Comparison of ENCODE assay signal across 1 cellular context in the genomic region with DNA sequence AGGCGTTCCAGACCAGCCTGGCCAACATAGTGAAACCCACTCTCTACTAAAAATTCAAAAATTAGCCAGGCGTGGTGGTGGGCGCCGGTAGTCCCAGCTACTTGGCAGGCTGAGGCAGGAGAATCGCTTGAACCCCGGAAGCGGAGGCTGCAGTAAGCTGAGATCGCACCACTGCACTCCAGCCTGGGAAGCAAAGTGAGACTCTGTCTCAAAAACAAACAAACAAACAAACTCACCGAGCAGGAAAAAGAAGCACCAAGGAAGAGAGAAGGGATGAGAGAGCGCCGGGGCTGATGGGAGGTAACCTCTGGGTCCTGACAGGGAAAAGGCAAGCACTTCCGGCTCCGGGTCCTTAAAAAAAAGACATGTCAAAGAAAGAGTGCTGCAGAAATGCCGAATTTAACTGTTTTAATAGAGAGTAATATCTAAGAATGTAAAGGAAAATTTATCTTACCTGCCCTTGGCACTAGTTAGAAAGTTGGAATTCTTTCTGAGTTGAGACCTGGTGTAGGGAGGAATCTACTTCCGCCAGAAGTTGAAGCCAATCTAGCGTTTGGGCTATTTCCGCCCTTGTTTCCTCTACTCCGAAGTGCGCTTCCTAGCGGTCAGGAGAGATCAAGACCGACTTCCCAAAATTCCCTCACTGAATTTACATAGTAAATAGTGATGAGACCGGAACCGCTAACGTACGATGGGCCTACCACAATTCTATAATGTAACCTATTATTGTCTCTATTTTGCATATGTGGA.
TF ChIP-seq lines count a peak whose summit lies in the region.

No MANE protein-coding gene starts in this region.

TF ChIP-seq in HepG2, 621 proteins besides CTCF, POLR2A, EP300 and RAD21 (continued from another document and continues in another):
- TF ChIP-seq, protein P1, sequence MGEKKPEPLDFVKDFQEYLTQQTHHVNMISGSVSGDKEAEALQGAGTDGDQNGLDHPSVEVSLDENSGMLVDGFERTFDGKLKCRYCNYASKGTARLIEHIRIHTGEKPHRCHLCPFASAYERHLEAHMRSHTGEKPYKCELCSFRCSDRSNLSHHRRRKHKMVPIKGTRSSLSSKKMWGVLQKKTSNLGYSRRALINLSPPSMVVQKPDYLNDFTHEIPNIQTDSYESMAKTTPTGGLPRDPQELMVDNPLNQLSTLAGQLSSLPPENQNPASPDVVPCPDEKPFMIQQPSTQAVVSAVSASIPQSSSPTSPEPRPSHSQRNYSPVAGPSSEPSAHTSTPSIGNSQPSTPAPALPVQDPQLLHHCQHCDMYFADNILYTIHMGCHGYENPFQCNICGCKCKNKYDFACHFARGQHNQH (CRISPR knock-in tag; IDR thresholded peaks at IDR 0.05), result peak; percentile 74; the same call in 1 of the 2 replicates
- no peak; the same call in none of the 2 replicates for TF ChIP-seq KDM2A (CRISPR knock-in tag; IDR thresholded peaks at IDR 0.05; ENCODE audit: borderline replicate concordance, low read depth)
- TF ChIP-seq, protein P2, sequence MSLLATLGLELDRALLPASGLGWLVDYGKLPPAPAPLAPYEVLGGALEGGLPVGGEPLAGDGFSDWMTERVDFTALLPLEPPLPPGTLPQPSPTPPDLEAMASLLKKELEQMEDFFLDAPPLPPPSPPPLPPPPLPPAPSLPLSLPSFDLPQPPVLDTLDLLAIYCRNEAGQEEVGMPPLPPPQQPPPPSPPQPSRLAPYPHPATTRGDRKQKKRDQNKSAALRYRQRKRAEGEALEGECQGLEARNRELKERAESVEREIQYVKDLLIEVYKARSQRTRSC (CRISPR knock-in tag; IDR thresholded peaks at IDR 0.05; ENCODE audit: low read depth), result no peak
- TF ChIP-seq RBAK (CRISPR knock-in tag; IDR thresholded peaks at IDR 0.05), result no peak
- TF ChIP-seq, protein P3, sequence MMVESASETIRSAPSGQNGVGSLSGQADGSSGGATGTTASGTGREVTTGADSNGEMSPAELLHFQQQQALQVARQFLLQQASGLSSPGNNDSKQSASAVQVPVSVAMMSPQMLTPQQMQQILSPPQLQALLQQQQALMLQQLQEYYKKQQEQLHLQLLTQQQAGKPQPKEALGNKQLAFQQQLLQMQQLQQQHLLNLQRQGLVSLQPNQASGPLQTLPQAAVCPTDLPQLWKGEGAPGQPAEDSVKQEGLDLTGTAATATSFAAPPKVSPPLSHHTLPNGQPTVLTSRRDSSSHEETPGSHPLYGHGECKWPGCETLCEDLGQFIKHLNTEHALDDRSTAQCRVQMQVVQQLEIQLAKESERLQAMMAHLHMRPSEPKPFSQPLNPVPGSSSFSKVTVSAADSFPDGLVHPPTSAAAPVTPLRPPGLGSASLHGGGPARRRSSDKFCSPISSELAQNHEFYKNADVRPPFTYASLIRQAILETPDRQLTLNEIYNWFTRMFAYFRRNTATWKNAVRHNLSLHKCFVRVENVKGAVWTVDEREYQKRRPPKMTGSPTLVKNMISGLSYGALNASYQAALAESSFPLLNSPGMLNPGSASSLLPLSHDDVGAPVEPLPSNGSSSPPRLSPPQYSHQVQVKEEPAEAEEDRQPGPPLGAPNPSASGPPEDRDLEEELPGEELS (CRISPR knock-in tag; IDR thresholded peaks at IDR 0.05), result peak; percentile 35; the same call in 1 of the 2 replicates
- TF ChIP-seq HOXD1 (CRISPR knock-in tag; IDR thresholded peaks at IDR 0.05), result no peak
- no peak for TF ChIP-seq SRF (IDR thresholded peaks at IDR 0.05; ENCODE audit: low read depth, low read length)
- no peak for TF ChIP-seq PHB2 (IDR thresholded peaks at IDR 0.05; ENCODE audit: partially characterized antibody)
- no peak for TF ChIP-seq ZNF33B (CRISPR knock-in tag; IDR thresholded peaks at IDR 0.05)
- TF ChIP-seq, protein P4, sequence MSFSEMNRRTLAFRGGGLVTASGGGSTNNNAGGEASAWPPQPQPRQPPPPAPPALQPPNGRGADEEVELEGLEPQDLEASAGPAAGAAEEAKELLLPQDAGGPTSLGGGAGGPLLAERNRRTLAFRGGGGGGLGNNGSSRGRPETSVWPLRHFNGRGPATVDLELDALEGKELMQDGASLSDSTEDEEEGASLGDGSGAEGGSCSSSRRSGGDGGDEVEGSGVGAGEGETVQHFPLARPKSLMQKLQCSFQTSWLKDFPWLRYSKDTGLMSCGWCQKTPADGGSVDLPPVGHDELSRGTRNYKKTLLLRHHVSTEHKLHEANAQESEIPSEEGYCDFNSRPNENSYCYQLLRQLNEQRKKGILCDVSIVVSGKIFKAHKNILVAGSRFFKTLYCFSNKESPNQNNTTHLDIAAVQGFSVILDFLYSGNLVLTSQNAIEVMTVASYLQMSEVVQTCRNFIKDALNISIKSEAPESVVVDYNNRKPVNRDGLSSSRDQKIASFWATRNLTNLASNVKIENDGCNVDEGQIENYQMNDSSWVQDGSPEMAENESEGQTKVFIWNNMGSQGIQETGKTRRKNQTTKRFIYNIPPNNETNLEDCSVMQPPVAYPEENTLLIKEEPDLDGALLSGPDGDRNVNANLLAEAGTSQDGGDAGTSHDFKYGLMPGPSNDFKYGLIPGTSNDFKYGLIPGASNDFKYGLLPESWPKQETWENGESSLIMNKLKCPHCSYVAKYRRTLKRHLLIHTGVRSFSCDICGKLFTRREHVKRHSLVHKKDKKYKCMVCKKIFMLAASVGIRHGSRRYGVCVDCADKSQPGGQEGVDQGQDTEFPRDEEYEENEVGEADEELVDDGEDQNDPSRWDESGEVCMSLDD (CRISPR knock-in tag; IDR thresholded peaks at IDR 0.05; ENCODE audit: borderline replicate concordance), result no peak
- no peak for TF ChIP-seq XBP1 (CRISPR knock-in tag; IDR thresholded peaks at IDR 0.05)
- TF ChIP-seq, protein P5, sequence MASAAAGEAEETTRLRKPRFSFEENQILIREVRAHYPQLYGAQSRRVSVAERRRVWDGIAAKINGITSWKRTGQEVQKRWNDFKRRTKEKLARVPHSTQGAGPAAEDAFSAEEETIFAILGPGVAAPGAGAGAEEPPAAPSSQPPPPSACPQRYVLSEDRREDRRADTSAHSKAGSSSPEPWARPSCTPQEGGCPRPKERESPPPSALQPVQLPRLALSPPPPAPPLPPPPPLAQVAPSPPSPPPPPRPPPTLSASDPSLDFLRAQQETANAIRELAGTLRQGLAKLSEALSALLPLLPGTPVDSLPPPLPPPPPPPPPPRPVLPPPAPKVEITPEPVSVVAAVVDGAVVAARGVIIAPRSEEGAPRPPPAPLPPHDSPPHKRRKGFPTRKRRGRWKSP (CRISPR knock-in tag; IDR thresholded peaks at IDR 0.05), result peak; percentile 31; the same call in 1 of the 2 replicates
- TF ChIP-seq ZNF567 (CRISPR knock-in tag; IDR thresholded peaks at IDR 0.05; ENCODE audit: borderline replicate concordance), result no peak
- TF ChIP-seq, protein P6, sequence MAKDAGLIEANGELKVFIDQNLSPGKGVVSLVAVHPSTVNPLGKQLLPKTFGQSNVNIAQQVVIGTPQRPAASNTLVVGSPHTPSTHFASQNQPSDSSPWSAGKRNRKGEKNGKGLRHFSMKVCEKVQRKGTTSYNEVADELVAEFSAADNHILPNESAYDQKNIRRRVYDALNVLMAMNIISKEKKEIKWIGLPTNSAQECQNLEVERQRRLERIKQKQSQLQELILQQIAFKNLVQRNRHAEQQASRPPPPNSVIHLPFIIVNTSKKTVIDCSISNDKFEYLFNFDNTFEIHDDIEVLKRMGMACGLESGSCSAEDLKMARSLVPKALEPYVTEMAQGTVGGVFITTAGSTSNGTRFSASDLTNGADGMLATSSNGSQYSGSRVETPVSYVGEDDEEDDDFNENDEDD (CRISPR knock-in tag; IDR thresholded peaks at IDR 0.05; ENCODE audit: borderline replicate concordance), result no peak
- no peak for TF ChIP-seq ZNF124 (CRISPR knock-in tag; IDR thresholded peaks at IDR 0.05)
- TF ChIP-seq ZNF891 (CRISPR knock-in tag; IDR thresholded peaks at IDR 0.05), result no peak
- no peak for TF ChIP-seq KLF6 (CRISPR knock-in tag; IDR thresholded peaks at IDR 0.05)
- no peak for TF ChIP-seq ZNF777 (CRISPR knock-in tag; IDR thresholded peaks at IDR 0.05)
- no peak for TF ChIP-seq ATF7-NPFF (CRISPR knock-in tag; IDR thresholded peaks at IDR 0.05; ENCODE audit: low read depth)
- no peak for TF ChIP-seq ZNF205 (CRISPR knock-in tag; IDR thresholded peaks at IDR 0.05)
- peak; percentile 47; the same call in 1 of the 2 replicates for TF ChIP-seq SOX5 (CRISPR knock-in tag; IDR thresholded peaks at IDR 0.05; ENCODE audit: borderline replicate concordance)
- no peak; the same call in 1 of the 2 replicates for TF ChIP-seq ZNF775 (CRISPR knock-in tag; IDR thresholded peaks at IDR 0.05; ENCODE audit: borderline replicate concordance)
- TF ChIP-seq MAZ (IDR thresholded peaks at IDR 0.05; ENCODE audit: borderline replicate concordance, low read depth, low read length), result no peak
- TF ChIP-seq MAZ (CRISPR knock-in tag; IDR thresholded peaks at IDR 0.05; ENCODE audit: low read depth), result peak; percentile 65
- no peak for TF ChIP-seq ZNF749 (CRISPR knock-in tag; IDR thresholded peaks at IDR 0.05; ENCODE audit: borderline replicate concordance)
- no peak for TF ChIP-seq GPN1 (CRISPR knock-in tag; IDR thresholded peaks at IDR 0.05; ENCODE audit: borderline replicate concordance)
- TF ChIP-seq NPAS2 (CRISPR knock-in tag; IDR thresholded peaks at IDR 0.05; ENCODE audit: borderline replicate concordance), result no peak
- TF ChIP-seq NCOA1 (CRISPR knock-in tag; IDR thresholded peaks at IDR 0.05), result no peak
- peak; percentile 88 for TF ChIP-seq THAP11 (CRISPR knock-in tag; IDR thresholded peaks at IDR 0.05)
- TF ChIP-seq HDAC2 (CRISPR knock-in tag; IDR thresholded peaks at IDR 0.05), result peak; percentile 17; the same call in 1 of the 2 replicates
- TF ChIP-seq ZNF724P (CRISPR knock-in tag; IDR thresholded peaks at IDR 0.05; ENCODE audit: borderline replicate concordance), result no peak
- TF ChIP-seq, protein P7, sequence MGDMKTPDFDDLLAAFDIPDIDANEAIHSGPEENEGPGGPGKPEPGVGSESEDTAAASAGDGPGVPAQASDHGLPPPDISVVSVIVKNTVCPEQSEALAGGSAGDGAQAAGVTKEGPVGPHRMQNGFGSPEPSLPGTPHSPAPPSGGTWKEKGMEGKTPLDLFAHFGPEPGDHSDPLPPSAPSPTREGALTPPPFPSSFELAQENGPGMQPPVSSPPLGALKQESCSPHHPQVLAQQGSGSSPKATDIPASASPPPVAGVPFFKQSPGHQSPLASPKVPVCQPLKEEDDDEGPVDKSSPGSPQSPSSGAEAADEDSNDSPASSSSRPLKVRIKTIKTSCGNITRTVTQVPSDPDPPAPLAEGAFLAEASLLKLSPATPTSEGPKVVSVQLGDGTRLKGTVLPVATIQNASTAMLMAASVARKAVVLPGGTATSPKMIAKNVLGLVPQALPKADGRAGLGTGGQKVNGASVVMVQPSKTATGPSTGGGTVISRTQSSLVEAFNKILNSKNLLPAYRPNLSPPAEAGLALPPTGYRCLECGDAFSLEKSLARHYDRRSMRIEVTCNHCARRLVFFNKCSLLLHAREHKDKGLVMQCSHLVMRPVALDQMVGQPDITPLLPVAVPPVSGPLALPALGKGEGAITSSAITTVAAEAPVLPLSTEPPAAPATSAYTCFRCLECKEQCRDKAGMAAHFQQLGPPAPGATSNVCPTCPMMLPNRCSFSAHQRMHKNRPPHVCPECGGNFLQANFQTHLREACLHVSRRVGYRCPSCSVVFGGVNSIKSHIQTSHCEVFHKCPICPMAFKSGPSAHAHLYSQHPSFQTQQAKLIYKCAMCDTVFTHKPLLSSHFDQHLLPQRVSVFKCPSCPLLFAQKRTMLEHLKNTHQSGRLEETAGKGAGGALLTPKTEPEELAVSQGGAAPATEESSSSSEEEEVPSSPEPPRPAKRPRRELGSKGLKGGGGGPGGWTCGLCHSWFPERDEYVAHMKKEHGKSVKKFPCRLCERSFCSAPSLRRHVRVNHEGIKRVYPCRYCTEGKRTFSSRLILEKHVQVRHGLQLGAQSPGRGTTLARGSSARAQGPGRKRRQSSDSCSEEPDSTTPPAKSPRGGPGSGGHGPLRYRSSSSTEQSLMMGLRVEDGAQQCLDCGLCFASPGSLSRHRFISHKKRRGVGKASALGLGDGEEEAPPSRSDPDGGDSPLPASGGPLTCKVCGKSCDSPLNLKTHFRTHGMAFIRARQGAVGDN (CRISPR knock-in tag; IDR thresholded peaks at IDR 0.05), result peak; percentile 54
- no peak for TF ChIP-seq ZNF510 (CRISPR knock-in tag; IDR thresholded peaks at IDR 0.05; ENCODE audit: low read depth)
- no peak for TF ChIP-seq ZBTB20 (CRISPR knock-in tag; IDR thresholded peaks at IDR 0.05; ENCODE audit: borderline replicate concordance, low read depth)
- TF ChIP-seq CEBPG (CRISPR knock-in tag; IDR thresholded peaks at IDR 0.05), result no peak
- TF ChIP-seq ZNF496 (CRISPR knock-in tag; IDR thresholded peaks at IDR 0.05; ENCODE audit: insufficient replicate concordance), result no peak
- TF ChIP-seq MIER3 (CRISPR knock-in tag; IDR thresholded peaks at IDR 0.05; ENCODE audit: borderline replicate concordance), result peak; percentile 66; the same call in 1 of the 2 replicates
- no peak; the same call in 1 of the 2 replicates for TF ChIP-seq FOXC1 (CRISPR knock-in tag; IDR thresholded peaks at IDR 0.05; ENCODE audit: borderline replicate concordance)
- TF ChIP-seq ZNF563 (CRISPR knock-in tag; IDR thresholded peaks at IDR 0.05), result no peak
- peak; percentile 83 for TF ChIP-seq HDAC1 (CRISPR knock-in tag; IDR thresholded peaks at IDR 0.05)
- TF ChIP-seq AGO2 (optimal IDR thresholded peaks at IDR 0.05; ENCODE audit: low read depth, low read length), result no peak
- TF ChIP-seq SNAPC2 (CRISPR knock-in tag; IDR thresholded peaks at IDR 0.05), result peak; percentile 99
- no peak for TF ChIP-seq U2AF1 (optimal IDR thresholded peaks at IDR 0.05; ENCODE audit: low read depth, low read length)
- no peak for TF ChIP-seq SKI (IDR thresholded peaks at IDR 0.05; ENCODE audit: partially characterized antibody)
- TF ChIP-seq, protein P8, sequence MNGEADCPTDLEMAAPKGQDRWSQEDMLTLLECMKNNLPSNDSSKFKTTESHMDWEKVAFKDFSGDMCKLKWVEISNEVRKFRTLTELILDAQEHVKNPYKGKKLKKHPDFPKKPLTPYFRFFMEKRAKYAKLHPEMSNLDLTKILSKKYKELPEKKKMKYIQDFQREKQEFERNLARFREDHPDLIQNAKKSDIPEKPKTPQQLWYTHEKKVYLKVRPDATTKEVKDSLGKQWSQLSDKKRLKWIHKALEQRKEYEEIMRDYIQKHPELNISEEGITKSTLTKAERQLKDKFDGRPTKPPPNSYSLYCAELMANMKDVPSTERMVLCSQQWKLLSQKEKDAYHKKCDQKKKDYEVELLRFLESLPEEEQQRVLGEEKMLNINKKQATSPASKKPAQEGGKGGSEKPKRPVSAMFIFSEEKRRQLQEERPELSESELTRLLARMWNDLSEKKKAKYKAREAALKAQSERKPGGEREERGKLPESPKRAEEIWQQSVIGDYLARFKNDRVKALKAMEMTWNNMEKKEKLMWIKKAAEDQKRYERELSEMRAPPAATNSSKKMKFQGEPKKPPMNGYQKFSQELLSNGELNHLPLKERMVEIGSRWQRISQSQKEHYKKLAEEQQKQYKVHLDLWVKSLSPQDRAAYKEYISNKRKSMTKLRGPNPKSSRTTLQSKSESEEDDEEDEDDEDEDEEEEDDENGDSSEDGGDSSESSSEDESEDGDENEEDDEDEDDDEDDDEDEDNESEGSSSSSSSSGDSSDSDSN (CRISPR knock-in tag; IDR thresholded peaks at IDR 0.05), result no peak
- peak; percentile 82; the same call in 1 of the 2 replicates for TF ChIP-seq FOXK1 (CRISPR knock-in tag; IDR thresholded peaks at IDR 0.05; ENCODE audit: borderline replicate concordance, low read depth)
